ENCODE assay signal across 20 cellular contexts in the genomic region with DNA sequence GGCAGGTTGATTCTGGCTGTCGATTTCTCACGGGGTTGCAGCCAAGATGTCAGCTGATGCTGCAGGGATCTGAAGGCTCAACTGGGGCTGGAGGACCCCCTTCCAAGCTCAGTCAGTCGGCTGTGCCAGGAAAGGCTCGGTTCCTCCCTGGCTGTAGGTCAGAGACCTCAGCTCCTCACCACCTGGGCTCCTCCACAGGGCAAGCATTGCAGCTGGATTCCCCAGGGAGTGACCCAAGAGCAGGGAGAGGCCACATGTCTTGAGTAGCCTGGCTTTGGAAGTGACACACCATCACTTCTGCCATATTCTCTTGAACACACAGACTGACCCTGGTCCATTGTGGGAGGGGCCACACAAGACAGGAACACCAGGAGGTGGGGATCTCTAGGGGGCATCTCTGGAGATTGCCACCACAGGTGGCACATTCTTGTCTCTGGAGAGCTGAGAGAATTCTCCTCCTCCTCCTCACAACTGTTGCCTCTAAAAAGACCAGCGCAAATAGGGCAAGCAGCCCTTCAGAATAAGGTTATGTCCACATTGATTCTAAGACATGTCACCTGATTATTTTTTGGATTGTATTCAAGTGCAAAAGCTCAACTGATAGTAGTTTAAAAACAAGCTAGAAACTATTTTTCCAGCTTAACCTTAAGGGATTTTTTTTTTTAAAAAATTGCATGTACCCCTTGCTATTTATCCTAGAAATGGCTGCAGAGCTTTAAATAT.
DNase-seq lines count a peak whose midpoint lies in the region; ATAC-seq and TF ChIP-seq lines count a peak whose summit lies in the region.
"Had no signal": no experiment of that assay in that cellular context is flagged by ENCODE, and none has a peak within 500 bp of the region (broad histone marks: within the 10 kb centered on the region; RNA-seq: fewer than 3 reads in every experiment).

No MANE protein-coding gene starts in this region.

- no peak overlapping the region for H3K27ac Mint-ChIP-seq in WTC11
- H3K27ac Mint-ChIP-seq in Caco-2 (ENCODE audit: unreplicated experiment): no peak overlapping the region
- H3K27ac Mint-ChIP-seq: HFFc6 had no signal

- DNase-seq in Karpas-422 (no peak), WTC11 (ENCODE audit: low spot score) (no peak), islet precursor cell (peak; percentile 29), globus pallidus (ENCODE audit: low spot score) (no peak), superior temporal gyrus (ENCODE audit: extremely low spot score) (no peak), Caco-2 (no peak), HCEC 1CT (no peak)
- DNase-seq: ACHN; BE2C; Calu3; CD4-positive, alpha-beta memory T cell; DMS 273 treated with DMSO at 0.1 percent for 48 hours; DMS53; GM23248; HFFc6; IMR-90 had no signal

- BruUV-seq in Caco-2 (replicated peaks; lab: Mats Ljungman, UMichigan): no TSS peak

- no peaks in the 10 kb centered on the region for H3K36me3 ChIP-seq in BLaER1 treated with 17β-estradiol and CSF1 and Interleukin-3, amounts not matched to agents 10 nM and 100 nM
- no peaks in the 10 kb centered on the region for H3K36me3 ChIP-seq in Karpas-422 (ENCODE audit: insufficient read depth, low read length)
- no peaks in the 10 kb centered on the region for H3K36me3 ChIP-seq in Caco-2 (ENCODE audit: control insufficient read depth, insufficient read depth, low read length)
- H3K36me3 ChIP-seq: BE2C had no signal

- H3K79me2 ChIP-seq in Karpas-422 (ENCODE audit: low read length): no peaks in the 10 kb centered on the region

- no peak overlapping the region for H3K9ac ChIP-seq in BLaER1 treated with 17β-estradiol and CSF1 and Interleukin-3, amounts not matched to agents 10 nM and 100 nM
- no peak overlapping the region for H3K9ac ChIP-seq in Karpas-422 (ENCODE audit: low read length)
- H3K9ac ChIP-seq: GM23248 had no signal

- peak overlapping the region in 1 of 10 experiments; percentile 2; a peak in 2 of 20 replicates for H3K4me3 ChIP-seq in BLaER1 treated with 17β-estradiol and CSF1 and Interleukin-3, amounts not matched to agents 10 nM and 100 nM
- H3K4me3 ChIP-seq in Karpas-422 (ENCODE audit: low read length): no peak overlapping the region
- H3K4me3 ChIP-seq in Caco-2 (ENCODE audit: low read depth, low read length): no peak overlapping the region
- H3K4me3 ChIP-seq: GM23248, K562 had no signal

- TF ChIP-seq CTCF in WTC11 (IDR thresholded peaks at IDR 0.05) (no peak), Caco-2 (IDR thresholded peaks at IDR 0.05; ENCODE audit: insufficient read depth in 1 of 2, low read depth in 1 of 2, low read length in 1 of 2, severe bottlenecking in 1 of 2, unreplicated experiment in 1 of 2) (no peak)

- POLR2A ChIA-PET in WTC11 (lab: Charles Lee): no interaction called here
- POLR2A ChIA-PET in Caco-2 (lab: Charles Lee): no interaction called here

- CTCF ChIA-PET in WTC11 (lab: Charles Lee): interaction anchor here (1.3 to 1.8 kb wide), 3 partner anchors 8 to 265 kb away, joined by 3 to 6 read pairs (median 4); no protein-coding TSS in a partner anchor
- CTCF ChIA-PET in Caco-2 (lab: Charles Lee): no interaction called here

- H3K27ac ChIP-seq in BLaER1 treated with 17β-estradiol and CSF1 and Interleukin-3, amounts not matched to agents 10 nM and 100 nM: peak overlapping the region in 5 of 11 experiments; percentile 5 to 43 (median 30); a peak in 5 of 22 replicates
- H3K27ac ChIP-seq in Karpas-422 (ENCODE audit: low read length): no peak overlapping the region
- H3K27ac ChIP-seq: GM23248 had no signal

- no peaks in the 10 kb centered on the region for H3K9me2 ChIP-seq in Karpas-422 (replicated peaks; ENCODE audit: insufficient read depth, low read length)

- H3K4me3 Mint-ChIP-seq in WTC11 (no peak overlapping the region), Caco-2 (ENCODE audit: unreplicated experiment) (no peak overlapping the region)
- H3K4me3 Mint-ChIP-seq: CD14-positive monocyte; CD4-positive, alpha-beta memory T cell; HFFc6 had no signal

- ATAC-seq in WTC11: no peak
- ATAC-seq: HCT116, K562 had no signal

- H3K36me3 Mint-ChIP-seq in WTC11: no peaks in the 10 kb centered on the region
- H3K36me3 Mint-ChIP-seq in Caco-2 (ENCODE audit: insufficient read depth, unreplicated experiment): no peaks in the 10 kb centered on the region

- H4K20me1 ChIP-seq in BLaER1 treated with 17β-estradiol and CSF1 and Interleukin-3, amounts not matched to agents 10 nM and 100 nM: no peaks in the 10 kb centered on the region
- no peaks in the 10 kb centered on the region for H4K20me1 ChIP-seq in Karpas-422 (ENCODE audit: insufficient read depth, low read depth, low read length)

- H3K27me3 Mint-ChIP-seq in WTC11 (ENCODE audit: low read depth) (no peaks in the 10 kb centered on the region), Caco-2 (ENCODE audit: insufficient read depth, unreplicated experiment) (no peaks in the 10 kb centered on the region)
- H3K27me3 Mint-ChIP-seq: CD4-positive, alpha-beta memory T cell had no signal

- no peaks in the 10 kb centered on the region for H3K27me3 ChIP-seq in BLaER1 treated with 17β-estradiol and CSF1 and Interleukin-3, amounts not matched to agents 10 nM and 100 nM
- H3K27me3 ChIP-seq in Karpas-422 (ENCODE audit: low read length) (no peaks in the 10 kb centered on the region), Caco-2 (replicated peaks; ENCODE audit: control insufficient read depth, insufficient read depth, low read length) (no peaks in the 10 kb centered on the region)
- H3K27me3 ChIP-seq: BE2C had no signal

- H3K4me1 ChIP-seq in BLaER1 treated with 17β-estradiol and CSF1 and Interleukin-3, amounts not matched to agents 10 nM and 100 nM: peaks cover 5 to 75% (median 55%) of the 10 kb centered on the region in 10 experiments; a peak in 19 of 20 replicates
- H3K4me1 ChIP-seq in Karpas-422 (ENCODE audit: low read length) (peaks cover 12% of the 10 kb centered on the region), Caco-2 (0 out of 2 replicates have a peak, but pooled peaks cover 2% of the 10 kb centered on the region)
- H3K4me1 ChIP-seq: BE2C had no signal

- no peak overlapping the region for H2AFZ ChIP-seq in Karpas-422 (ENCODE audit: low read length)
- H2AFZ ChIP-seq: GM23248 had no signal

- H3K4me1 Mint-ChIP-seq in WTC11 (no peaks in the 10 kb centered on the region), Caco-2 (ENCODE audit: low read depth, unreplicated experiment) (peaks cover 4% of the 10 kb centered on the region)
- H3K4me1 Mint-ChIP-seq: CD14-positive monocyte had no signal

- intact Hi-C loops in Caco-2 (cut with micrococcal nuclease; ENCODE audit: unreplicated experiment): no loop called here

- peaks cover 0 to 8% (median 0%) of the 10 kb centered on the region in 11 experiments; a peak in 6 of 22 replicates for H3K9me3 ChIP-seq in BLaER1 treated with 17β-estradiol and CSF1 and Interleukin-3, amounts not matched to agents 10 nM and 100 nM (replicated peaks in 1 of 11)
- H3K9me3 ChIP-seq in Karpas-422 (ENCODE audit: low read length) (no peaks in the 10 kb centered on the region), Caco-2 (no peaks in the 10 kb centered on the region)
- H3K9me3 ChIP-seq: BE2C had no signal

- H3K9me3 Mint-ChIP-seq in WTC11: no peaks in the 10 kb centered on the region; the same call in 1 of the 2 replicates
- no peaks in the 10 kb centered on the region for H3K9me3 Mint-ChIP-seq in Caco-2 (ENCODE audit: unreplicated experiment)
- H3K9me3 Mint-ChIP-seq: CD4-positive, alpha-beta memory T cell; HFFc6 had no signal

- H3K4me2 ChIP-seq in BLaER1 treated with 17β-estradiol and CSF1 and Interleukin-3, amounts not matched to agents 10 nM and 100 nM: peak overlapping the region in 9 of 11 experiments; percentile 46 to 84 (median 76); a peak in 18 of 22 replicates
- peak overlapping the region; percentile 9 for H3K4me2 ChIP-seq in Karpas-422 (ENCODE audit: low read depth, low read length, poor library complexity, severe bottlenecking)

TF ChIP-seq in WTC11, 78 proteins besides CTCF, POLR2A, EP300 and RAD21:
- TF ChIP-seq SMAD3 (CRISPR knock-in tag; IDR thresholded peaks at IDR 0.05; ENCODE audit: borderline replicate concordance): no peak
- peak; percentile 38; the same call in 1 of the 2 replicates for TF ChIP-seq ZNF423 (CRISPR knock-in tag; IDR thresholded peaks at IDR 0.05)
